In genomic region chr1:58762806-58763205, GRCh38 we compare ENCODE assay signal across 20 cellular contexts. TPM values are rescaled to one million over a fixed set of nuclear protein-coding genes. Genes with fewer than 3 reads are reported as not detected.
DNase-seq lines count a peak whose midpoint lies in the region; ATAC-seq and TF ChIP-seq lines count a peak whose summit lies in the region.
"Had no signal": no experiment of that assay in that cellular context is flagged by ENCODE, and none has a peak within 500 bp of the region (broad histone marks: within the 10 kb centered on the region; RNA-seq: fewer than 3 reads in every experiment).

No MANE protein-coding gene starts in this region.

- H3K36me3 Mint-ChIP-seq in naive thymus-derived CD4-positive, alpha-beta T cell = peaks cover 0 to 5% (median 0%) of the 10 kb centered on the region in 5 donors
- H3K36me3 Mint-ChIP-seq: activated naive CD8-positive, alpha-beta T cell had no signal

- no peaks in the 10 kb centered on the region for H3K27me3 ChIP-seq in naive thymus-derived CD4-positive, alpha-beta T cell (ENCODE audit: control insufficient read depth in 2 of 2, insufficient read depth in 2 of 2, low read length in 2 of 2)
- H3K27me3 ChIP-seq: BLaER1 had no signal

- peaks cover 25% of the 10 kb centered on the region for H3K4me1 ChIP-seq in mesodermal cell (ENCODE audit: control insufficient read depth, insufficient read depth, low read length, poor library complexity, severe bottlenecking)
- H3K4me1 ChIP-seq in naive thymus-derived CD4-positive, alpha-beta T cell (ENCODE audit: control insufficient read depth in 2 of 2, insufficient read depth in 2 of 2, low read length in 2 of 2) = peaks cover 0 to 2% of the 10 kb centered on the region in 2 donors
- H3K4me1 ChIP-seq: BLaER1, parathyroid adenoma had no signal

- H3K4me1 Mint-ChIP-seq in naive thymus-derived CD4-positive, alpha-beta T cell = no peaks in the 10 kb centered on the region

- no peaks in the 10 kb centered on the region for H3K9me3 ChIP-seq in mesodermal cell (ENCODE audit: control insufficient read depth, low read length)
- H3K9me3 ChIP-seq in naive thymus-derived CD4-positive, alpha-beta T cell (ENCODE audit: control insufficient read depth in 2 of 3, low read length in 3 of 3) = no peaks in the 10 kb centered on the region
- H3K9me3 ChIP-seq: BLaER1 had no signal

- peaks cover 0 to 10% (median 6%) of the 10 kb centered on the region in 5 donors for H3K27me3 Mint-ChIP-seq in naive thymus-derived CD4-positive, alpha-beta T cell

- DNase-seq in EH (ENCODE audit: low read depth) (peak; percentile 88), RPMI7951 (ENCODE audit: low read depth) (peak; percentile 80), epithelial cell of esophagus (ENCODE audit: low read depth) (peak; percentile 73), activated gamma-delta T cell treated with Interleukin-2 at 50 U/mL for 16 hours (no peak)
- DNase-seq in naive thymus-derived CD4-positive, alpha-beta T cell = no peak
- no peak for DNase-seq in stimulated activated CD4-positive, alpha-beta T cell treated with anti-CD3 and anti-CD28 coated beads, Interleukin-1b, Interleukin-23, amount 100 ng/mL, for 48 hours
- DNase-seq in activated CD4-positive, CD25-positive, alpha-beta regulatory T cell treated with anti-CD3 and anti-CD28 coated beads, Interleukin-2, amount 50 U/mL, for 72 hours = no peak
- DNase-seq: activated CD4-positive, alpha-beta T cell treated with anti-CD3 and anti-CD28 coated beads for 4 hours; activated T-cell treated with anti-CD3 and anti-CD28 coated beads, Interleukin-2, amount 50 U/mL, for 1 hour; cerebellar nuclear complex; KG1; NCI-H1436 treated with DMSO at 0.1 percent for 48 hours; NCI-H2227 treated with DMSO at 0.1 percent for 48 hours; SHP77 treated with DMSO at 0.1 percent for 48 hours; T-helper 9 cell had no signal

- H3K4me3 ChIP-seq in epithelial cell of esophagus (ENCODE audit: low read length) (no peak overlapping the region), mesodermal cell (ENCODE audit: extremely low read depth, insufficient read depth, low read length, poor library complexity, severe bottlenecking) (no peak overlapping the region)
- no peak overlapping the region for H3K4me3 ChIP-seq in naive thymus-derived CD4-positive, alpha-beta T cell (ENCODE audit: low read length)
- H3K4me3 ChIP-seq: BLaER1 had no signal

- POLR2A ChIA-PET in naive thymus-derived CD4-positive, alpha-beta T cell (lab: Charles Lee) = no interaction called here

- no peak overlapping the region for H3K4me3 Mint-ChIP-seq in naive thymus-derived CD4-positive, alpha-beta T cell
- H3K4me3 Mint-ChIP-seq: activated naive CD8-positive, alpha-beta T cell had no signal

- no peak for ATAC-seq in naive thymus-derived CD4-positive, alpha-beta T cell

- no peaks in the 10 kb centered on the region for H3K36me3 ChIP-seq in mesodermal cell (ENCODE audit: control insufficient read depth, insufficient read depth, low read length)
- H3K36me3 ChIP-seq in naive thymus-derived CD4-positive, alpha-beta T cell (ENCODE audit: control insufficient read depth in 2 of 3, insufficient read depth in 3 of 3, low read length in 3 of 3) = no peaks in the 10 kb centered on the region
- H3K36me3 ChIP-seq: BLaER1 had no signal

- CTCF ChIA-PET in naive thymus-derived CD4-positive, alpha-beta T cell (lab: Charles Lee) = interaction anchor here (0.6 to 0.7 kb wide), 2 partner anchors 21 to 994 kb away, joined by 3 read pairs; no protein-coding TSS in a partner anchor

- H3K27ac ChIP-seq in mesodermal cell (ENCODE audit: low read depth, low read length, severe bottlenecking) = peak overlapping the region; percentile 26
- no peak overlapping the region for H3K27ac ChIP-seq in naive thymus-derived CD4-positive, alpha-beta T cell (ENCODE audit: low read depth, low read length)
- H3K27ac ChIP-seq: BLaER1, HL-60, parathyroid adenoma had no signal

- intact Hi-C loops in naive thymus-derived CD4-positive, alpha-beta T cell (cut with micrococcal nuclease) = no loop called here

- peaks cover 0 to 1% (median 0%) of the 10 kb centered on the region in 11 donors for H3K9me3 Mint-ChIP-seq in naive thymus-derived CD4-positive, alpha-beta T cell

- TF ChIP-seq CTCF in epithelial cell of esophagus (IDR thresholded peaks at IDR 0.05; ENCODE audit: insufficient read depth, low read depth, low read length, missing control alignments) = no peak

- H3K27ac Mint-ChIP-seq in naive thymus-derived CD4-positive, alpha-beta T cell = no peak overlapping the region
- H3K27ac Mint-ChIP-seq: activated naive CD8-positive, alpha-beta T cell had no signal

RNA-seq across cellular contexts. Expression of gene JUN, which starts 21.0 kb away (rescaled TPM):
- 36.6 and 49.7 TPM in 2 replicates for total RNA-seq in RPMI7951 (2014; rRNA removed; shearing (Covaris generic))
- 40.5 TPM for polyA plus RNA-seq in mesodermal cell (2013, experiment 1 of 2)
- 35.1 TPM for polyA plus RNA-seq in mesodermal cell (2013, experiment 2 of 2)
- 1,000 to 10,000 TPM in 2 of 5 experiments, 10 to 100 TPM in 3; 17.9 to 1,362 (median 41.2) TPM for total RNA-seq in naive thymus-derived CD4-positive, alpha-beta T cell
- polyA plus RNA-seq in naive thymus-derived CD4-positive, alpha-beta T cell = 10 to 100 TPM; 21.9 to 30.1 TPM

Comparison
In these comparisons a context has a peak if more than half of its experiments do, and no peak if none do; other contexts are left out.
1. DNase-seq: peak in EH (single experiment), RPMI7951 (single experiment) and epithelial cell of esophagus (single experiment); none in naive thymus-derived CD4-positive, alpha-beta T cell (0 of 9), activated gamma-delta T cell treated with Interleukin-2 at 50 U/mL for 16 hours (single experiment), stimulated activated CD4-positive, alpha-beta T cell treated with anti-CD3 and anti-CD28 coated beads, Interleukin-1b, Interleukin-23, amount 100 ng/mL, for 48 hours (single experiment) and activated CD4-positive, CD25-positive, alpha-beta regulatory T cell treated with anti-CD3 and anti-CD28 coated beads, Interleukin-2, amount 50 U/mL, for 72 hours (single experiment).